18 cellular contexts compared by ENCODE assay signal in the genomic region with DNA sequence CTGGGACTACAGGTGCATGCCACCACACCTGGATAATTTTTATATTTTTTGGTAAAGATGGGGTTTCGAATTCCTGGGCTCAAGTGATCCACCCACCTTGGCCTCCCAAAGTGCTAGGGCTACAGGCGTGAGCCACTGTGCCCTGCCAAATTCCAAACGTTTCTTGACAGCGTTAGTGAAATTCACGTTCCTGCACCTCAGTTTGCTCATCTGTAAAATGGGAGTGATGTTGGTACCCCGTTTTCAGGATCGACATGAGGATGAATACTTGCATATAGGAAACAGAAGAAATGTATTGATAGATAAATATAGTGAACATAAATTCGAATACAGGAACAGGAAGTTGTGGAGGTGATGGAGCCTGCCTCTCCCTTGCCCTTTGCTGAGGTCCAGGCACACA. TPM values are rescaled to one million over a fixed set of nuclear protein-coding genes. Genes with fewer than 3 reads are reported as not detected.
DNase-seq lines count a peak whose midpoint lies in the region; ATAC-seq and TF ChIP-seq lines count a peak whose summit lies in the region.
"Had no signal": no experiment of that assay in that cellular context is flagged by ENCODE, and none has a peak within 500 bp of the region (broad histone marks: within the 10 kb centered on the region; RNA-seq: fewer than 3 reads in every experiment).

No MANE protein-coding gene starts in this region.

- TF ChIP-seq EP300 in SK-N-SH (IDR thresholded peaks at IDR 0.05; ENCODE audit: borderline replicate concordance in 1 of 2, low read depth in 1 of 2, low read length in 1 of 2): no peak

- CTCF ChIA-PET in SK-N-SH (lab: Yijun Ruan, JAX): interaction anchor here (0.6 to 4.9 kb wide), 31 partner anchors 9 to 796 kb away, joined by 3 to 55 read pairs (median 5); a partner anchor contains a TSS
- CTCF ChIA-PET in WTC11 (lab: Charles Lee): interaction anchor here (1.0 to 2.5 kb wide), 7 partner anchors 16 to 228 kb away, joined by 3 to 34 read pairs (median 6); no protein-coding TSS in a partner anchor

- no peak overlapping the region for H2AFZ ChIP-seq in SK-N-SH (ENCODE audit: low read depth)

- no peak overlapping the region for H3K4me3 ChIP-seq in SK-N-SH (ENCODE audit: low read depth in 2 of 2, low read length in 1 of 2)
- no peak overlapping the region for H3K4me3 ChIP-seq in DOHH2 (ENCODE audit: low read length)
- no peak overlapping the region for H3K4me3 ChIP-seq in endodermal cell (ENCODE audit: low read length)
- H3K4me3 ChIP-seq: thyroid gland had no signal

- TF ChIP-seq RAD21 in SK-N-SH (IDR thresholded peaks at IDR 0.05; ENCODE audit: low read length): no peak

- no peaks in the 10 kb centered on the region for H4K20me1 ChIP-seq in SK-N-SH (ENCODE audit: insufficient read depth)
- no peaks in the 10 kb centered on the region for H4K20me1 ChIP-seq in DOHH2 (ENCODE audit: control insufficient read depth, insufficient read depth, low read depth, low read length)

- peaks cover 10% of the 10 kb centered on the region for H3K27me3 Mint-ChIP-seq in WTC11 (ENCODE audit: low read depth)
- H3K27me3 Mint-ChIP-seq in mesothelial cell of epicardium (ENCODE audit: low read depth): peaks cover 3% of the 10 kb centered on the region
- H3K27me3 Mint-ChIP-seq in endodermal cell (ENCODE audit: insufficient read depth): peaks cover 12% of the 10 kb centered on the region

- H3K9me3 Mint-ChIP-seq in WTC11 (peaks cover 7% of the 10 kb centered on the region), mesothelial cell of epicardium (no peaks in the 10 kb centered on the region), endodermal cell (no peaks in the 10 kb centered on the region)
- H3K9me3 Mint-ChIP-seq: activated B cell treated with CpG ODN at 0.5 μM for 24 hours had no signal

- H3K4me1 ChIP-seq in SK-N-SH (ENCODE audit: control insufficient read depth in 1 of 2, insufficient read depth in 2 of 2, low read depth in 1 of 2, low read length in 1 of 2) (no peaks in the 10 kb centered on the region; a peak in 1 of 4 replicates), DOHH2 (ENCODE audit: control insufficient read depth, low read length) (no peaks in the 10 kb centered on the region), endodermal cell (ENCODE audit: control insufficient read depth, insufficient read depth, low read length) (no peaks in the 10 kb centered on the region)

- no peaks in the 10 kb centered on the region for H3K9me2 ChIP-seq in SK-N-SH
- H3K9me2 ChIP-seq in DOHH2 (replicated peaks; ENCODE audit: control insufficient read depth, low read length): no peaks in the 10 kb centered on the region

- H3F3A ChIP-seq in SK-N-SH (replicated peaks; ENCODE audit: insufficient read depth): peaks cover 4% of the 10 kb centered on the region
- H3F3A ChIP-seq in DOHH2 (ENCODE audit: control insufficient read depth, insufficient read depth): no peaks in the 10 kb centered on the region

- TF ChIP-seq CTCF in SK-N-SH (IDR thresholded peaks at IDR 0.05): no peak
- TF ChIP-seq CTCF in DOHH2 (IDR thresholded peaks at IDR 0.05; ENCODE audit: low read depth, low read length, poor library complexity, severe bottlenecking): no peak
- TF ChIP-seq CTCF in WTC11 (IDR thresholded peaks at IDR 0.05): no peak
- TF ChIP-seq CTCF in mesothelial cell of epicardium (IDR thresholded peaks at IDR 0.05; ENCODE audit: unreplicated experiment): no peak
- TF ChIP-seq CTCF in endodermal cell (conservative IDR thresholded peaks at IDR 0.05): no peak

- H3K4me2 ChIP-seq in SK-N-SH: peak overlapping the region; percentile 63
- H3K4me2 ChIP-seq in DOHH2 (ENCODE audit: low read length): 0 out of 2 replicates have a peak overlapping the region, but pooled peaks have one; percentile 18

- H3K36me3 Mint-ChIP-seq in WTC11 (no peaks in the 10 kb centered on the region), mesothelial cell of epicardium (no peaks in the 10 kb centered on the region), endodermal cell (ENCODE audit: low read depth) (no peaks in the 10 kb centered on the region)
- H3K36me3 Mint-ChIP-seq: CD14-positive monocyte had no signal

- 37% methylated on average over 8 of the region's 8 CpGs for WGBS in SK-N-SH (ENCODE audit: low lambda C conversion rate)
- 75 to 76% methylated on average over 8 of the region's 8 CpGs for whole genome bisulfite sequencing in endodermal cell (ENCODE audit: insufficient coverage in 1 of 2, insufficient read length in 1 of 2), 2 experiments

- H3K9ac ChIP-seq in SK-N-SH (no peak overlapping the region), endodermal cell (ENCODE audit: extremely low read depth, low read length, poor library complexity, severe bottlenecking) (no peak overlapping the region)
- H3K9ac ChIP-seq: KMS-11 had no signal

- ATAC-seq in SK-N-SH treated with all-trans-retinoic acid at 6 μM for 48 hours (no peak), WTC11 (no peak), GM21367 (IDR thresholded peaks at IDR 0.05; ENCODE audit: unreplicated experiment) (no peak)

- no peaks in the 10 kb centered on the region for H3K9me3 ChIP-seq in SK-N-SH
- H3K9me3 ChIP-seq in DOHH2 (ENCODE audit: control insufficient read depth, insufficient read depth, low read length): no peaks in the 10 kb centered on the region
- peaks cover 4% of the 10 kb centered on the region for H3K9me3 ChIP-seq in endodermal cell (ENCODE audit: control insufficient read depth, low read length)
- H3K9me3 ChIP-seq: heart left ventricle, thyroid gland had no signal

- H3K4me1 Mint-ChIP-seq in WTC11: peaks cover 6% of the 10 kb centered on the region
- peaks cover 6% of the 10 kb centered on the region for H3K4me1 Mint-ChIP-seq in mesothelial cell of epicardium
- peaks cover under 1% of the 10 kb centered on the region for H3K4me1 Mint-ChIP-seq in endodermal cell

- peak overlapping the region; percentile 46 for H3K4me3 Mint-ChIP-seq in WTC11
- peak overlapping the region; percentile 43 for H3K4me3 Mint-ChIP-seq in mesothelial cell of epicardium
- H3K4me3 Mint-ChIP-seq in endodermal cell: no peak overlapping the region

- H3K27me3 ChIP-seq in SK-N-SH (ENCODE audit: insufficient read depth) (no peaks in the 10 kb centered on the region), DOHH2 (ENCODE audit: control insufficient read depth, low read length) (peaks cover 3% of the 10 kb centered on the region), endodermal cell (ENCODE audit: control insufficient read depth, insufficient read depth, low read length, poor library complexity, severe bottlenecking) (peaks cover 8% of the 10 kb centered on the region)
- H3K27me3 ChIP-seq: thyroid gland had no signal

- H3K36me3 ChIP-seq in SK-N-SH (replicated peaks in 1 of 2; ENCODE audit: control insufficient read depth in 1 of 2, insufficient read depth in 2 of 2, low read length in 1 of 2): no peaks in the 10 kb centered on the region
- no peaks in the 10 kb centered on the region for H3K36me3 ChIP-seq in DOHH2 (ENCODE audit: control insufficient read depth, low read length)
- H3K36me3 ChIP-seq in endodermal cell (ENCODE audit: control insufficient read depth, insufficient read depth, low read length): no peaks in the 10 kb centered on the region
- H3K36me3 ChIP-seq: heart left ventricle, thyroid gland had no signal

- DNase-seq in SK-N-SH (no peak), WTC11 (ENCODE audit: low spot score) (no peak), mesothelial cell of epicardium (ENCODE audit: low spot score in 2 of 2, unreplicated experiment in 2 of 2) (no peak), NCI-H187 (lab: John Stamatoyannopoulos, UW) (no peak), endodermal cell (no peak)

- POLR2A ChIA-PET in SK-N-SH (lab: Yijun Ruan, JAX) (no interaction called here), WTC11 (lab: Charles Lee) (interaction anchor here (1.5 kb wide), 1 partner anchor 23 kb away, joined by 3 read pairs; no protein-coding TSS in a partner anchor)

- H3K79me2 ChIP-seq in SK-N-SH (ENCODE audit: insufficient read depth) (no peaks in the 10 kb centered on the region), DOHH2 (ENCODE audit: control insufficient read depth, low read length) (no peaks in the 10 kb centered on the region)

- H3K27ac Mint-ChIP-seq in WTC11 (no peak overlapping the region), mesothelial cell of epicardium (no peak overlapping the region), endodermal cell (no peak overlapping the region)
- H3K27ac Mint-ChIP-seq: activated B cell treated with CpG ODN at 0.5 μM for 24 hours had no signal

- H3K27ac ChIP-seq in SK-N-SH (ENCODE audit: low read depth in 2 of 2, low read length in 1 of 2) (no peak overlapping the region), DOHH2 (ENCODE audit: low read depth, low read length) (no peak overlapping the region), endodermal cell (ENCODE audit: low read depth, low read length) (no peak overlapping the region)
- H3K27ac ChIP-seq: 22Rv1, heart left ventricle, KMS-11, thyroid gland had no signal

TF ChIP-seq in SK-N-SH treated with all-trans-retinoic acid at 6 μM for 48 hours, 23 proteins besides CTCF, POLR2A, EP300 and RAD21 (continues in another document):
- TF ChIP-seq ZNF70 (CRISPR knock-in tag; IDR thresholded peaks at IDR 0.05): no peak
- TF ChIP-seq BACH2 (CRISPR knock-in tag; IDR thresholded peaks at IDR 0.05; ENCODE audit: borderline replicate concordance): no peak

TF ChIP-seq in WTC11, 78 proteins besides CTCF, POLR2A, EP300 and RAD21 (continues in another document):
- TF ChIP-seq ZNF263 (CRISPR knock-in tag; IDR thresholded peaks at IDR 0.05; ENCODE audit: low read depth) (no peak), RORB (CRISPR knock-in tag; IDR thresholded peaks at IDR 0.05) (no peak)

RNA-seq across cellular contexts. Expression of a gene that starts 10.2 kb away (rescaled TPM):
- 30.8 and 33.1 TPM in 2 replicates for polyA plus RNA-seq in SK-N-SH (2012; rRNA removed)
- 27.2 and 30.5 TPM in 2 replicates for polyA plus RNA-seq in SK-N-SH (2012; cell fraction: cytosol; rRNA removed)
- 93.5 and 102 TPM in 2 replicates for polyA plus RNA-seq in SK-N-SH (2012; cell fraction: nucleus; rRNA removed)
- total RNA-seq in WTC11 (2021) (20.5 to 27.5 TPM (median 20.6 TPM) in 3 replicates), mesothelial cell of epicardium (30.0 to 35.8 TPM (median 31.6 TPM) in 3 replicates), endodermal cell (10 to 100 TPM; 23.2 to 32.2 TPM)
- polyA plus RNA-seq in endodermal cell (2013, experiment 1 of 2): 20.9 TPM
- polyA plus RNA-seq in endodermal cell (2013, experiment 2 of 2): 17.8 TPM

RNA-seq across cellular contexts. Expression of a gene that starts 18.5 kb away (rescaled TPM):
- not detected in 2 replicates for polyA plus RNA-seq in SK-N-SH (2012; rRNA removed)
- not detected in 2 replicates for polyA plus RNA-seq in SK-N-SH (2012; cell fraction: cytosol; rRNA removed)
- polyA plus RNA-seq in SK-N-SH (2012; cell fraction: nucleus; rRNA removed): 0.02 TPM in 1 of 2 replicates, not detected in the other
- total RNA-seq in WTC11 (2021) (17.6 to 19.3 TPM (median 18.6 TPM) in 3 replicates), mesothelial cell of epicardium (not detected in 3 replicates), endodermal cell (under 1 TPM; 0.37 to 0.40 TPM)
- 4.0 TPM for polyA plus RNA-seq in endodermal cell (2013, experiment 1 of 2)
- polyA plus RNA-seq in endodermal cell (2013, experiment 2 of 2): 1.9 TPM
- total RNA-seq: activated B cell treated with CpG ODN at 0.5 μM for 24 hours; Daoy; fibroblast of lung; heart left ventricle; osteoblast; T-helper 1 cell treated with Interleukin-12 subunit alpha and Interleukin-12 subunit beta and Interleukin-4 antibody, amounts not matched to agents 30 ng/mL and 1 ng/mL, for 36 hours; thyroid gland had no signal
- polyA plus RNA-seq: CD14-positive monocyte, fibroblast of lung, heart left ventricle had no signal

RNA-seq across cellular contexts. Expression of a gene that starts 44.4 kb away (rescaled TPM):
- polyA plus RNA-seq in SK-N-SH (2012; rRNA removed): 242 and 285 TPM in 2 replicates
- polyA plus RNA-seq in SK-N-SH (2012; cell fraction: cytosol; rRNA removed): 196 and 213 TPM in 2 replicates
- polyA plus RNA-seq in SK-N-SH (2012; cell fraction: nucleus; rRNA removed): 319 and 430 TPM in 2 replicates
- total RNA-seq in WTC11 (2021) (212 to 224 TPM (median 224 TPM) in 3 replicates), mesothelial cell of epicardium (215 to 224 TPM (median 217 TPM) in 3 replicates), endodermal cell (100 to 1,000 TPM in 1 of 2 donors, 10 to 100 TPM in 1; 65.7 to 214 TPM)
- 203 TPM for polyA plus RNA-seq in endodermal cell (2013, experiment 1 of 2)
- polyA plus RNA-seq in endodermal cell (2013, experiment 2 of 2): 171 TPM
- polyA plus RNA-seq: CD14-positive monocyte had no signal

Comparison
In these comparisons a context has a peak if more than half of its experiments do, and no peak if none do; other contexts are left out.
1. RNA of a gene that starts 18.5 kb away (total RNA-seq): 17.6 to 19.3 TPM in WTC11; 0.37 to 0.40 TPM in endodermal cell and not detected in mesothelial cell of epicardium; every median in the first group is over 10 times any median in the second.